11 cellular contexts compared by ENCODE assay signal in genomic region chr5:131381011-131381410, GRCh38.
DNase-seq lines count a peak whose midpoint lies in the region; ATAC-seq lines count a peak whose summit lies in the region.
"Had no signal": no experiment of that assay in that cellular context is flagged by ENCODE, and none has a peak within 500 bp of the region (broad histone marks: within the 10 kb centered on the region; RNA-seq: fewer than 3 reads in every experiment).

No MANE protein-coding gene starts in this region.

- no peaks in the 10 kb centered on the region for H3K27me3 ChIP-seq in muscle layer of duodenum (ENCODE audit: low read depth, low read length)
- no peaks in the 10 kb centered on the region for H3K27me3 ChIP-seq in HAP-1 (ENCODE audit: low read depth)
- no peaks in the 10 kb centered on the region for H3K27me3 ChIP-seq in neuronal stem cell (ENCODE audit: control insufficient read depth in 3 of 3, insufficient read depth in 3 of 3, low read depth in 1 of 3, low read length in 3 of 3)

- H3K27ac ChIP-seq in angular gyrus (ENCODE audit: low read depth, low read length), result peak overlapping the region; percentile 59
- peak overlapping the region; percentile 27 for H3K27ac ChIP-seq in muscle layer of duodenum (ENCODE audit: low read length)
- no peak overlapping the region for H3K27ac ChIP-seq in neuronal stem cell (replicated peaks; ENCODE audit: low read length)

- H4K8ac ChIP-seq in neuronal stem cell (ENCODE audit: low read depth, low read length), result no peak overlapping the region

- no peak for ATAC-seq in stimulated activated naive CD8-positive, alpha-beta T cell treated with anti-CD3 and anti-CD28 coated beads, Interleukin-15, Interleukin-2, amounts not matched to agents 100 U/mL and 50 U/mL, for 24 hours

- H3K4me3 Mint-ChIP-seq in stimulated activated naive CD8-positive, alpha-beta T cell treated with anti-CD3 and anti-CD28 coated beads, Interleukin-15, Interleukin-2, amounts not matched to agents 100 ng/mL and 50 ng/mL, for 24 hours, result peak overlapping the region; percentile 65

- peaks cover 34% of the 10 kb centered on the region for H3K36me3 Mint-ChIP-seq in stimulated activated naive CD8-positive, alpha-beta T cell treated with anti-CD3 and anti-CD28 coated beads, Interleukin-15, Interleukin-2, amounts not matched to agents 100 ng/mL and 50 ng/mL, for 24 hours (ENCODE audit: low read depth)

- WGBS in neuronal stem cell (ENCODE audit: extremely low coverage in 2 of 2, insufficient read length in 2 of 2, insufficient replicate concordance in 1 of 2), 2 donors, result no CpG with 5 or more reads among the region's 4 CpGs

- no peak overlapping the region for H3K18ac ChIP-seq in neuronal stem cell (ENCODE audit: low read length)

- peaks cover 100% of the 10 kb centered on the region for H3K4me1 Mint-ChIP-seq in stimulated activated naive CD8-positive, alpha-beta T cell treated with anti-CD3 and anti-CD28 coated beads, Interleukin-15, Interleukin-2, amounts not matched to agents 100 ng/mL and 50 ng/mL, for 24 hours (ENCODE audit: low read depth)

- H3K23ac ChIP-seq in neuronal stem cell (ENCODE audit: low read depth, low read length, poor library complexity), result no peak overlapping the region

- no peak overlapping the region for H3K4me2 ChIP-seq in neuronal stem cell (ENCODE audit: insufficient read depth, low read length, poor library complexity, severe bottlenecking)

- in situ Hi-C loops in HAP-1 (cut with MboI; ENCODE audit: low sequenced_read_pairs), result loop anchor here (25.0 kb wide), 1 partner anchor 219 kb away; the partner anchor contains the start of genes HINT1 and LYRM7

- H2BK12ac ChIP-seq in neuronal stem cell (ENCODE audit: low read length), result no peak overlapping the region

- DNase-seq in stimulated activated naive CD8-positive, alpha-beta T cell treated with anti-CD3 and anti-CD28 coated beads, Interleukin-15, Interleukin-2, amounts not matched to agents 100 U/mL and 50 U/mL, for 24 hours, result no peak
- DNase-seq in SK-N-DZ (ENCODE audit: low spot score) (no peak), HAP-1 (ENCODE audit: low spot score in 2 of 2) (no peak), neuronal stem cell (ENCODE audit: low spot score) (no peak), GM03348 (ENCODE audit: low spot score) (no peak)
- DNase-seq: activated CD4-positive, CD25-positive, alpha-beta regulatory T cell treated with anti-CD3 and anti-CD28 coated beads, Interleukin-2, amount 50 U/mL, for 72 hours; Kasumi-1; NCI-H774 had no signal

- H3K36me3 ChIP-seq in muscle layer of duodenum (ENCODE audit: control insufficient read depth in 1 of 2, insufficient read depth in 2 of 2, low read length in 2 of 2) (peaks cover 0 to 2% of the 10 kb centered on the region in 2 donors), HAP-1 (replicated peaks) (no peaks in the 10 kb centered on the region; the same call in 1 of the 2 replicates), neuronal stem cell (replicated peaks in 1 of 2; ENCODE audit: control insufficient read depth in 2 of 2, insufficient read depth in 2 of 2, low read length in 2 of 2) (peaks cover 2 to 11% of the 10 kb centered on the region in 2 donors)

- no peak overlapping the region for H3K4me3 ChIP-seq in muscle layer of duodenum (ENCODE audit: low read depth in 1 of 2, low read length in 2 of 2)
- H3K4me3 ChIP-seq in HAP-1, result no peak overlapping the region
- H3K4me3 ChIP-seq in neuronal stem cell (ENCODE audit: low read length in 2 of 2), result no peak overlapping the region

- no peaks in the 10 kb centered on the region for H3K9me3 Mint-ChIP-seq in stimulated activated naive CD8-positive, alpha-beta T cell treated with anti-CD3 and anti-CD28 coated beads, Interleukin-15, Interleukin-2, amounts not matched to agents 100 ng/mL and 50 ng/mL, for 24 hours

- H3K9ac ChIP-seq in neuronal stem cell (ENCODE audit: low read depth, low read length, poor library complexity), result no peak overlapping the region

- H3K27ac Mint-ChIP-seq in stimulated activated naive CD8-positive, alpha-beta T cell treated with anti-CD3 and anti-CD28 coated beads, Interleukin-15, Interleukin-2, amounts not matched to agents 100 ng/mL and 50 ng/mL, for 24 hours, result peak overlapping the region; percentile 98

- H2AFZ ChIP-seq in neuronal stem cell (ENCODE audit: low read length), result no peak overlapping the region

- no peaks in the 10 kb centered on the region for H3K79me1 ChIP-seq in neuronal stem cell (ENCODE audit: low read depth, low read length)

- no peak overlapping the region for H4K91ac ChIP-seq in neuronal stem cell (ENCODE audit: low read depth, low read length, poor library complexity)

- no peak overlapping the region for H3K14ac ChIP-seq in neuronal stem cell (ENCODE audit: low read length)

- H3K27me3 Mint-ChIP-seq in stimulated activated naive CD8-positive, alpha-beta T cell treated with anti-CD3 and anti-CD28 coated beads, Interleukin-15, Interleukin-2, amounts not matched to agents 100 ng/mL and 50 ng/mL, for 24 hours, result no peaks in the 10 kb centered on the region

- no peak overlapping the region for H2AK5ac ChIP-seq in neuronal stem cell (ENCODE audit: low read depth, low read length)

- no peaks in the 10 kb centered on the region for H3K9me3 ChIP-seq in muscle layer of duodenum (ENCODE audit: control insufficient read depth in 1 of 2, low read length in 2 of 2)
- no peaks in the 10 kb centered on the region for H3K9me3 ChIP-seq in HAP-1
- peaks cover 0 to 4% of the 10 kb centered on the region in 2 donors for H3K9me3 ChIP-seq in neuronal stem cell (replicated peaks in 1 of 2; ENCODE audit: control insufficient read depth in 2 of 2, insufficient read depth in 1 of 2, low read depth in 1 of 2, low read length in 2 of 2)

- H2BK5ac ChIP-seq in neuronal stem cell (ENCODE audit: low read length), result no peak overlapping the region

- H3K4ac ChIP-seq in neuronal stem cell (ENCODE audit: low read length), result no peak overlapping the region

- no peak overlapping the region for H2BK120ac ChIP-seq in neuronal stem cell (ENCODE audit: low read depth, low read length)

- no peak overlapping the region for H2BK15ac ChIP-seq in neuronal stem cell (ENCODE audit: low read length)

- H3K4me1 ChIP-seq in muscle layer of duodenum (ENCODE audit: control insufficient read depth in 1 of 2, insufficient read depth in 2 of 2, low read length in 2 of 2), result peaks cover 11 to 27% of the 10 kb centered on the region in 2 donors
- no peaks in the 10 kb centered on the region; the same call in 1 of the 2 replicates for H3K4me1 ChIP-seq in HAP-1
- peaks cover 1 to 6% of the 10 kb centered on the region in 2 donors for H3K4me1 ChIP-seq in neuronal stem cell (ENCODE audit: control insufficient read depth in 2 of 2, insufficient read depth in 1 of 2, low read depth in 1 of 2, low read length in 2 of 2)
